23 cellular contexts compared by ENCODE assay signal in genomic region chr10:37269554-37270256, GRCh38.
DNase-seq lines count a peak whose midpoint lies in the region; ATAC-seq and TF ChIP-seq lines count a peak whose summit lies in the region.
"Had no signal": no experiment of that assay in that cellular context is flagged by ENCODE, and none has a peak within 500 bp of the region (broad histone marks: within the 10 kb centered on the region; RNA-seq: fewer than 3 reads in every experiment).

No MANE protein-coding gene starts in this region.

- H3K4me3 Mint-ChIP-seq in endodermal cell = no peak overlapping the region
- H3K4me3 Mint-ChIP-seq in CD8-positive, alpha-beta memory T cell = no peak overlapping the region
- H3K4me3 Mint-ChIP-seq: CD4-positive, CD25-positive, alpha-beta regulatory T cell; GM23338; H9 had no signal

- CTCF ChIA-PET in GM10248 (lab: Yijun Ruan, JAX) = no interaction called here
- CTCF ChIA-PET in CD8-positive, alpha-beta memory T cell (lab: Charles Lee) = no interaction called here

- H3K36me3 ChIP-seq in endodermal cell (ENCODE audit: control insufficient read depth, insufficient read depth, low read length) (no peaks in the 10 kb centered on the region), upper lobe of right lung (no peaks in the 10 kb centered on the region), gastroesophageal sphincter (no peaks in the 10 kb centered on the region)
- no peaks in the 10 kb centered on the region for H3K36me3 ChIP-seq in CD8-positive, alpha-beta memory T cell (ENCODE audit: insufficient read depth, low read length)
- H3K36me3 ChIP-seq: BE2C, Peyer's patch had no signal

- H3K9me3 Mint-ChIP-seq in endodermal cell = peaks cover 94% of the 10 kb centered on the region
- peaks cover 3 to 16% (median 13%) of the 10 kb centered on the region in 5 donors for H3K9me3 Mint-ChIP-seq in CD8-positive, alpha-beta memory T cell

- no peak for TF ChIP-seq EP300 in gastroesophageal sphincter (IDR thresholded peaks at IDR 0.05)

- H3K36me3 Mint-ChIP-seq in endodermal cell (ENCODE audit: low read depth) = no peaks in the 10 kb centered on the region
- no peaks in the 10 kb centered on the region for H3K36me3 Mint-ChIP-seq in CD8-positive, alpha-beta memory T cell
- H3K36me3 Mint-ChIP-seq: CD4-positive, CD25-positive, alpha-beta regulatory T cell had no signal

- H3K27ac ChIP-seq in C4-2B (peak overlapping the region; percentile 66; the same call in 1 of the 2 replicates), endodermal cell (ENCODE audit: low read depth, low read length) (no peak overlapping the region), upper lobe of right lung (no peak overlapping the region), gastroesophageal sphincter (no peak overlapping the region)
- no peak overlapping the region for H3K27ac ChIP-seq in CD8-positive, alpha-beta memory T cell (ENCODE audit: low read depth, low read length)
- H3K27ac ChIP-seq: Peyer's patch, SK-N-MC had no signal

- H3K27ac Mint-ChIP-seq in endodermal cell = no peak overlapping the region
- H3K27ac Mint-ChIP-seq in CD8-positive, alpha-beta memory T cell = no peak overlapping the region
- H3K27ac Mint-ChIP-seq: CD4-positive, CD25-positive, alpha-beta regulatory T cell; GM23338; H9 had no signal

- H3K27me3 Mint-ChIP-seq in endodermal cell (ENCODE audit: insufficient read depth) = no peaks in the 10 kb centered on the region
- no peaks in the 10 kb centered on the region for H3K27me3 Mint-ChIP-seq in CD8-positive, alpha-beta memory T cell
- H3K27me3 Mint-ChIP-seq: CD4-positive, CD25-positive, alpha-beta regulatory T cell had no signal

- POLR2A ChIA-PET in GM10248 (lab: Yijun Ruan, JAX) = no interaction called here
- POLR2A ChIA-PET in CD8-positive, alpha-beta memory T cell (lab: Charles Lee) = no interaction called here

- H3K9ac ChIP-seq in endodermal cell (ENCODE audit: extremely low read depth, low read length, poor library complexity, severe bottlenecking) = no peak overlapping the region

- ATAC-seq in upper lobe of right lung (peak; percentile 80), gastroesophageal sphincter (no peak)
- ATAC-seq: GM23338 had no signal

- TF ChIP-seq CTCF in C4-2B (conservative IDR thresholded peaks at IDR 0.05) (no peak), endodermal cell (conservative IDR thresholded peaks at IDR 0.05) (no peak), upper lobe of right lung (IDR thresholded peaks at IDR 0.05) (no peak), GM10248 (IDR thresholded peaks at IDR 0.05; ENCODE audit: control extremely low read depth, extremely low read depth, low read depth, missing control alignments) (no peak), gastroesophageal sphincter (IDR thresholded peaks at IDR 0.05) (no peak)

- no peaks in the 10 kb centered on the region for H3K4me1 Mint-ChIP-seq in endodermal cell
- no peaks in the 10 kb centered on the region for H3K4me1 Mint-ChIP-seq in CD8-positive, alpha-beta memory T cell
- H3K4me1 Mint-ChIP-seq: CD4-positive, CD25-positive, alpha-beta regulatory T cell; GM23338; H9 had no signal

- peak; percentile 61 to 65 for DNase-seq in Kasumi-1 (lab: John Stamatoyannopoulos, UW)
- DNase-seq in endodermal cell = no peak
- DNase-seq in upper lobe of right lung = no peak
- DNase-seq in GM10248 (ENCODE audit: extremely low spot score) = no peak
- DNase-seq in CD8-positive, alpha-beta memory T cell = no peak
- DNase-seq: ACHN; BE2C; CD4-positive, CD25-positive, alpha-beta regulatory T cell; H9; MV-4-11; NCI-H1105; NCI-H1436 treated with DMSO at 0.1 percent for 48 hours; NCI-H187 treated with DMSO at 0.1 percent for 48 hours; NCI-H2171 treated with DMSO at 0.1 percent for 48 hours; NCI-H446; NCI-H524 treated with DMSO at 0.1 percent for 48 hours; NCI-H774; Peyer's patch; SIG-M5 had no signal

- H3K9me3 ChIP-seq in endodermal cell (ENCODE audit: control insufficient read depth, low read length) (peaks cover 55% of the 10 kb centered on the region), upper lobe of right lung (no peaks in the 10 kb centered on the region), gastroesophageal sphincter (no peaks in the 10 kb centered on the region)
- no peaks in the 10 kb centered on the region for H3K9me3 ChIP-seq in CD8-positive, alpha-beta memory T cell (ENCODE audit: low read length)
- H3K9me3 ChIP-seq: BE2C, Peyer's patch had no signal

- H3K27me3 ChIP-seq in endodermal cell (ENCODE audit: control insufficient read depth, insufficient read depth, low read length, poor library complexity, severe bottlenecking) (no peaks in the 10 kb centered on the region), upper lobe of right lung (no peaks in the 10 kb centered on the region), gastroesophageal sphincter (no peaks in the 10 kb centered on the region)
- H3K27me3 ChIP-seq in CD8-positive, alpha-beta memory T cell (ENCODE audit: insufficient read depth, low read length, poor library complexity, severe bottlenecking) = no peaks in the 10 kb centered on the region
- H3K27me3 ChIP-seq: BE2C, Peyer's patch had no signal

- no peaks in the 10 kb centered on the region for H3K4me1 ChIP-seq in endodermal cell (ENCODE audit: control insufficient read depth, insufficient read depth, low read length)
- H3K4me1 ChIP-seq in upper lobe of right lung = no peaks in the 10 kb centered on the region
- H3K4me1 ChIP-seq in CD8-positive, alpha-beta memory T cell (ENCODE audit: insufficient read depth, low read length) = no peaks in the 10 kb centered on the region
- no peaks in the 10 kb centered on the region for H3K4me1 ChIP-seq in gastroesophageal sphincter
- H3K4me1 ChIP-seq: BE2C, Peyer's patch had no signal

- 65 to 73% methylated on average over 3 to 5 of the region's 5 CpGs for WGBS in endodermal cell (ENCODE audit: insufficient coverage in 1 of 2, insufficient read length in 1 of 2), 2 experiments
- 64 to 70% methylated on average over 3 to 5 of the region's 5 CpGs for WGBS in gastroesophageal sphincter (ENCODE audit: low coverage in 1 of 2), 2 donors

- H3K4me3 ChIP-seq in endodermal cell (ENCODE audit: low read length) = peak overlapping the region; percentile 35
- no peak overlapping the region for H3K4me3 ChIP-seq in upper lobe of right lung
- H3K4me3 ChIP-seq in CD8-positive, alpha-beta memory T cell (ENCODE audit: low read length) = no peak overlapping the region
- H3K4me3 ChIP-seq in gastroesophageal sphincter = no peak overlapping the region
- H3K4me3 ChIP-seq: GM23338, Peyer's patch, SK-N-MC had no signal

- no peak for TF ChIP-seq POLR2A in gastroesophageal sphincter (IDR thresholded peaks at IDR 0.05)

- intact Hi-C loops in upper lobe of right lung (cut with DNase I) = no loop called here

Comparison
In these comparisons a context has a peak if more than half of its experiments do, and no peak if none do; other contexts are left out.
1. DNase-seq: peak in Kasumi-1 (2 of 2); none in endodermal cell (single experiment), upper lobe of right lung (single experiment), GM10248 (single experiment) and CD8-positive, alpha-beta memory T cell (0 of 5).